Comparison of ENCODE assay signal across 27 cellular contexts in genomic region chr4:57051524-57051923, GRCh38. TPM values are rescaled to one million over a fixed set of nuclear protein-coding genes. Genes with fewer than 3 reads are reported as not detected.
A peak's percentile ranks its signal among the peaks of the same experiment; 100 is the strongest.
DNase-seq lines count a peak whose midpoint lies in the region; ATAC-seq and TF ChIP-seq lines count a peak whose summit lies in the region.
"Had no signal": no experiment of that assay in that cellular context is flagged by ENCODE, and none has a peak within 500 bp of the region (broad histone marks: within the 10 kb centered on the region; RNA-seq: fewer than 3 reads in every experiment).

No MANE protein-coding gene starts in this region.

- H3K4me2 ChIP-seq in parathyroid adenoma (ENCODE audit: low read length), result no peak overlapping the region
- H3K4me2 ChIP-seq: A549, KMS-11 had no signal

- DNase-seq in left ventricle myocardium inferior (no peak), Right ventricle myocardium superior (no peak), aorta (no peak), testis (no peak), WERI-Rb-1 (no peak), esophagus muscularis mucosa (ENCODE audit: extremely low spot score) (no peak)
- DNase-seq: activated CD8-positive, alpha-beta T cell treated with anti-CD3 and anti-CD28 coated beads, Interleukin-2, amount 10 ng/mL, durations not matched to agents 7 days and 5 days; activated T-cell treated with anti-CD3 and anti-CD28 coated beads, Interleukin-2, amount 50 U/mL, for 1 hour; adrenal gland; BE2C; Caco-2; DMS79 treated with DMSO at 0.1 percent for 48 hours; foreskin melanocyte; GM23248; naive thymus-derived CD8-positive, alpha-beta T cell; NCI-H187; NCI-H526 treated with DMSO at 0.1 percent for 48 hours; stimulated activated CD4-positive, alpha-beta T cell treated with anti-CD3 and anti-CD28 coated beads, Interleukin-2, amount 100 ng/mL, for 24 hours; stimulated activated naive B cell treated with anti-CD40 and anti-IgM and Interleukin-4, amounts not matched to agents 10 μg/mL and 1 μg/mL and 100 μg/mL, for 72 hours; T1000 had no signal

- no peak overlapping the region for H2AFZ ChIP-seq in parathyroid adenoma
- H2AFZ ChIP-seq: GM23248 had no signal

- H3K27me3 Mint-ChIP-seq in dendritic cell treated with granulocyte-macrophage colony-stimulating factor and Interleukin-4, amounts not matched to agents 40 ng/mL and 50 ng/mL, for 4 days, result no peaks in the 10 kb centered on the region
- H3K27me3 Mint-ChIP-seq: stimulated activated naive B cell treated with anti-CD40 and anti-IgM and Interleukin-4, amounts not matched to agents 10 μg/mL and 1 μg/mL and 100 μg/mL, for 72 hours had no signal

- ATAC-seq in Right ventricle myocardium superior (ENCODE audit: poor library complexity) (no peak), aorta (ENCODE audit: low FRiP score) (no peak)
- ATAC-seq: A549; activated CD8-positive, alpha-beta T cell treated with anti-CD3 and anti-CD28 coated beads, Interleukin-2, amount 10 ng/mL, durations not matched to agents 7 days and 5 days; naive thymus-derived CD8-positive, alpha-beta T cell; stimulated activated naive B cell treated with anti-CD40 and anti-IgM and Interleukin-4, amounts not matched to agents 10 μg/mL and 1 μg/mL and 100 μg/mL, for 72 hours had no signal

- H3K4me1 Mint-ChIP-seq in dendritic cell treated with granulocyte-macrophage colony-stimulating factor and Interleukin-4, amounts not matched to agents 40 ng/mL and 50 ng/mL, for 4 days (ENCODE audit: low read depth), result peaks cover 19% of the 10 kb centered on the region
- H3K4me1 Mint-ChIP-seq: naive thymus-derived CD8-positive, alpha-beta T cell; stimulated activated naive B cell treated with anti-CD40 and anti-IgM and Interleukin-4, amounts not matched to agents 10 μg/mL and 1 μg/mL and 100 μg/mL, for 72 hours had no signal

- no peak overlapping the region for H3K9ac ChIP-seq in parathyroid adenoma
- H3K9ac ChIP-seq: GM23248, KMS-11 had no signal

- no peak for TF ChIP-seq EP300 in esophagus muscularis mucosa (IDR thresholded peaks at IDR 0.05)

- no peaks in the 10 kb centered on the region for H3K36me3 ChIP-seq in left ventricle myocardium inferior
- H3K36me3 ChIP-seq in parathyroid adenoma (ENCODE audit: control insufficient read depth, insufficient read depth, low read length), result no peaks in the 10 kb centered on the region
- H3K36me3 ChIP-seq in aorta (ENCODE audit: control insufficient read depth in 1 of 2, insufficient read depth in 2 of 2, low read length in 1 of 2), result no peaks in the 10 kb centered on the region
- no peaks in the 10 kb centered on the region for H3K36me3 ChIP-seq in testis (ENCODE audit: low read depth, missing control alignments)
- no peaks in the 10 kb centered on the region for H3K36me3 ChIP-seq in WERI-Rb-1
- no peaks in the 10 kb centered on the region for H3K36me3 ChIP-seq in esophagus muscularis mucosa
- H3K36me3 ChIP-seq: adrenal gland, BE2C, cardiac muscle cell, tibial nerve had no signal

- peaks cover 6% of the 10 kb centered on the region for H3K9me3 Mint-ChIP-seq in dendritic cell treated with granulocyte-macrophage colony-stimulating factor and Interleukin-4, amounts not matched to agents 40 ng/mL and 50 ng/mL, for 4 days

- H3K9me3 ChIP-seq in left ventricle myocardium inferior (replicated peaks) (peaks cover 3% of the 10 kb centered on the region), parathyroid adenoma (ENCODE audit: control insufficient read depth, low read length) (no peaks in the 10 kb centered on the region), aorta (ENCODE audit: control insufficient read depth, low read length) (no peaks in the 10 kb centered on the region), testis (no peaks in the 10 kb centered on the region), WERI-Rb-1 (ENCODE audit: severe bottlenecking) (no peaks in the 10 kb centered on the region), esophagus muscularis mucosa (no peaks in the 10 kb centered on the region)
- H3K9me3 ChIP-seq: A549, adrenal gland, BE2C, tibial nerve had no signal

- peak overlapping the region; percentile 86 for H3K27ac ChIP-seq in left ventricle myocardium inferior (replicated peaks)
- H3K27ac ChIP-seq in parathyroid adenoma, result peak overlapping the region; percentile 19
- peak overlapping the region; percentile 30 to 69 for H3K27ac ChIP-seq in aorta (ENCODE audit: low read depth in 1 of 2, low read length in 2 of 2)
- peak overlapping the region in 1 of 2 donors; percentile 66 for H3K27ac ChIP-seq in testis
- H3K27ac ChIP-seq in WERI-Rb-1, result no peak overlapping the region
- H3K27ac ChIP-seq in esophagus muscularis mucosa (replicated peaks in 1 of 4), result peak overlapping the region in 2 of 4 donors; percentile 20 to 23
- H3K27ac ChIP-seq: cardiac muscle cell, epithelial cell of prostate, GM23248, KMS-11 had no signal

- no peak overlapping the region for H3K4me3 ChIP-seq in left ventricle myocardium inferior
- H3K4me3 ChIP-seq in parathyroid adenoma (ENCODE audit: low read depth, low read length), result no peak overlapping the region
- H3K4me3 ChIP-seq in aorta (ENCODE audit: low read length in 2 of 2), result no peak overlapping the region
- H3K4me3 ChIP-seq in testis, result no peak overlapping the region
- no peak overlapping the region for H3K4me3 ChIP-seq in WERI-Rb-1 (ENCODE audit: low read depth, low read length)
- no peak overlapping the region for H3K4me3 ChIP-seq in esophagus muscularis mucosa
- H3K4me3 ChIP-seq: A549, adrenal gland, cardiac muscle cell, GM23248, tibial nerve had no signal

- H3K79me2 ChIP-seq in parathyroid adenoma, result no peaks in the 10 kb centered on the region

- intact Hi-C loops in left ventricle myocardium inferior (cut with micrococcal nuclease), result no loop called here
- intact Hi-C loops in Right ventricle myocardium superior (cut with DNase I), result no loop called here
- intact Hi-C loops in dendritic cell treated with granulocyte-macrophage colony-stimulating factor and Interleukin-4, amounts not matched to agents 40 ng/mL and 50 ng/mL, for 4 days (cut with micrococcal nuclease), result no loop called here
- intact Hi-C loops in aorta (cut with DNase I), result no loop called here
- intact Hi-C loops in testis (cut with DNase I; ENCODE audit: low total_unique reads), result no loop called here
- intact Hi-C loops in esophagus muscularis mucosa (cut with DNase I), result no loop called here

- no peaks in the 10 kb centered on the region for H3K36me3 Mint-ChIP-seq in dendritic cell treated with granulocyte-macrophage colony-stimulating factor and Interleukin-4, amounts not matched to agents 40 ng/mL and 50 ng/mL, for 4 days (ENCODE audit: low read depth)
- H3K36me3 Mint-ChIP-seq: stimulated activated naive B cell treated with anti-CD40 and anti-IgM and Interleukin-4, amounts not matched to agents 10 μg/mL and 1 μg/mL and 100 μg/mL, for 72 hours had no signal

- TF ChIP-seq CTCF in left ventricle myocardium inferior (IDR thresholded peaks at IDR 0.05; ENCODE audit: borderline replicate concordance) (no peak), parathyroid adenoma (IDR thresholded peaks at IDR 0.05) (no peak), testis (IDR thresholded peaks at IDR 0.05) (no peak), WERI-Rb-1 (IDR thresholded peaks at IDR 0.05; ENCODE audit: low read depth, low read length) (no peak), esophagus muscularis mucosa (IDR thresholded peaks at IDR 0.05) (no peak)

- no peak for TF ChIP-seq POLR2A in testis (IDR thresholded peaks at IDR 0.05)
- no peak for TF ChIP-seq POLR2A in esophagus muscularis mucosa (IDR thresholded peaks at IDR 0.05; ENCODE audit: low read depth)

- H3K4me1 ChIP-seq in left ventricle myocardium inferior, result peaks cover 98% of the 10 kb centered on the region
- no peaks in the 10 kb centered on the region for H3K4me1 ChIP-seq in parathyroid adenoma
- peaks cover 0 to 29% of the 10 kb centered on the region in 2 donors for H3K4me1 ChIP-seq in aorta (ENCODE audit: control insufficient read depth in 1 of 2, insufficient read depth in 2 of 2, low read length in 2 of 2)
- H3K4me1 ChIP-seq in testis, result peaks cover 12% of the 10 kb centered on the region
- H3K4me1 ChIP-seq in esophagus muscularis mucosa, result peaks cover 56 to 73% (median 70%) of the 10 kb centered on the region in 4 donors
- H3K4me1 ChIP-seq: Caco-2 had no signal

- H3K4me3 Mint-ChIP-seq in dendritic cell treated with granulocyte-macrophage colony-stimulating factor and Interleukin-4, amounts not matched to agents 40 ng/mL and 50 ng/mL, for 4 days, result no peak overlapping the region
- H3K4me3 Mint-ChIP-seq: activated CD8-positive, alpha-beta T cell treated with anti-CD3 and anti-CD28 coated beads, Interleukin-2, amount 10 ng/mL, durations not matched to agents 7 days and 5 days; naive thymus-derived CD8-positive, alpha-beta T cell; stimulated activated naive B cell treated with anti-CD40 and anti-IgM and Interleukin-4, amounts not matched to agents 10 μg/mL and 1 μg/mL and 100 μg/mL, for 72 hours had no signal

- H3K27me3 ChIP-seq in left ventricle myocardium inferior (ENCODE audit: low read depth) (no peaks in the 10 kb centered on the region), parathyroid adenoma (ENCODE audit: control insufficient read depth, insufficient read depth, low read length) (no peaks in the 10 kb centered on the region), aorta (ENCODE audit: control insufficient read depth in 1 of 2, insufficient read depth in 2 of 2, low read length in 1 of 2) (no peaks in the 10 kb centered on the region), testis (no peaks in the 10 kb centered on the region), WERI-Rb-1 (ENCODE audit: insufficient read depth, low read depth, severe bottlenecking) (no peaks in the 10 kb centered on the region), esophagus muscularis mucosa (no peaks in the 10 kb centered on the region)
- H3K27me3 ChIP-seq: adrenal gland, BE2C, cardiac muscle cell, tibial nerve had no signal

- H3K27ac Mint-ChIP-seq in dendritic cell treated with granulocyte-macrophage colony-stimulating factor and Interleukin-4, amounts not matched to agents 40 ng/mL and 50 ng/mL, for 4 days, result peak overlapping the region; percentile 76
- H3K27ac Mint-ChIP-seq: activated CD8-positive, alpha-beta T cell treated with anti-CD3 and anti-CD28 coated beads, Interleukin-2, amount 10 ng/mL, durations not matched to agents 7 days and 5 days; naive thymus-derived CD8-positive, alpha-beta T cell; stimulated activated naive B cell treated with anti-CD40 and anti-IgM and Interleukin-4, amounts not matched to agents 10 μg/mL and 1 μg/mL and 100 μg/mL, for 72 hours had no signal

- 94 to 95% methylated on average over 2 of the region's 2 CpGs for WGBS in aorta, 2 donors
- 83 to 84% methylated on average over 2 of the region's 2 CpGs for WGBS in testis, 2 donors
- WGBS in esophagus muscularis mucosa, result 71% methylated on average over 2 of the region's 2 CpGs

RNA-seq across cellular contexts. Expression of gene IGFBP7, which starts 58.7 kb away (rescaled TPM):
- total RNA-seq in left ventricle myocardium inferior (698 TPM), Right ventricle myocardium superior (769 TPM), aorta (1,000 to 10,000 TPM; 2,521 to 2,714 TPM), testis (100 to 1,000 TPM; 451 to 817 TPM), esophagus muscularis mucosa (1,000 to 10,000 TPM in 1 of 4 donors, 100 to 1,000 TPM in 3; 712 to 1,070 (median 762) TPM)
- polyA plus RNA-seq in aorta (1,000 to 10,000 TPM; 2,886 to 5,050 TPM), testis (ENCODE audit: insufficient read depth, low read depth, low replicate concordance) (531 TPM)
- total RNA-seq: activated CD8-positive, alpha-beta T cell treated with anti-CD3 and anti-CD28 coated beads, Interleukin-2, amount 10 ng/mL, durations not matched to agents 7 days and 5 days; naive thymus-derived CD8-positive, alpha-beta T cell had no signal
- polyA plus RNA-seq: naive thymus-derived CD8-positive, alpha-beta T cell had no signal
